8 cellular contexts compared by ENCODE assay signal in the genomic region with DNA sequence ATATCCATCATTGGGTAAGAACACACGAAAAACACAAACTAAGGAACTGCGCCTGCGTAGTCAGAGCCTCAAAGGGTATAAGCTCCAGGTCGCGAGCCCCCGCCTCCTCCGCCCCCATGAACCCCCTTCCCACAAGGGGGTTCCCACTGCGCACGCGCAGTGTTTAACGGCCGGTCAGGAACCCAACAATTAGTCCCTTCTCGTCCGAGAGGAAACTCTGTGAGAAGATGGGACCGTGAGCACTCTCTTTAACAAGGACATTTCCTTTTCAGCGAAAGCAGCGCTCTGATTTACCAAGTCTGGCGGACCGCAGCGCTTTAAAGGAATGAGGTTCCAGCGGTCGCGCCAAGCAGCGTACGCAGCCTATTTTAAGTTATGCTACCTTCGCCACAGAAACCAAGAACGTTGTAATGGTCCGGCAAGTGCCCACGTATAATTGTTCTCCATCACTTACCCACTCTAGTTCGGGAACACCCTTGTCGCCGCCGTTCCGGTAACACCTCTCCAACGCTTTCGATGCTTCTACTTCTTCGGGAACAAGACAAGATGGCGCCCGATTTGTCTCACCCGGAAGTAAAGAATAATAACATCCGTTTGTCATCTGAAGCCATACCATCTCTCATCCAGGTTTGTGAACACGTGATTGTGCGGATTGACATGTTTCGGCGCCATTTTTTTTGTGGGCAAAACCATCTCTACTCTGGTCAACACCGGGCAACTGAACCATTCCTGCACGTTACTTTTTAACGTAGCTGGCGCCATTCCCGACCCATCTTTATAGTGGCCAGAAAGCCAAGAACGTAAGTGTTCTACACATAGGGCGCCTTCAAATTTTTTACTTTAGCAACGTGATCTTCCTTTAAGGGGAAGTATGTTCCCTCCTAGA. TPM values are rescaled to one million over a fixed set of nuclear protein-coding genes. Genes with fewer than 3 reads are reported as not detected.
DNase-seq lines count a peak whose midpoint lies in the region; ATAC-seq, FAIRE-seq and TF ChIP-seq lines count a peak whose summit lies in the region.

Gene PNISR, minus strand, starts transcription at position 548 of the 886 bp plus-strand sequence. CDS start 10,649 bp downstream, outside the sequence.

- H3K27ac ChIP-seq in right atrium auricular region (peak within 1 kb of the TSS; percentile 96 to 98), psoas muscle (peak within 1 kb of the TSS; percentile 99)

- DNase-seq in NCI-H187 treated with DMSO at 0.1 percent for 48 hours (lab: John Stamatoyannopoulos, UW): peak; percentile 91
- peak; percentile 58 to 98 (median 90) for DNase-seq in anterior cingulate cortex (lab: John Stamatoyannopoulos, UW)
- DNase-seq in right atrium auricular region (ENCODE audit: low spot score): peak; percentile 97
- peak; percentile 84 to 92 for DNase-seq in psoas muscle
- DNase-seq in urothelium cell line (ENCODE audit: low spot score): peak; percentile 79

- TF ChIP-seq CTCF in right atrium auricular region (IDR thresholded peaks at IDR 0.05) (no peak), psoas muscle (IDR thresholded peaks at IDR 0.05) (no peak)

- H3K36me3 ChIP-seq in right atrium auricular region: no peaks in the 10 kb centered on the region
- H3K36me3 ChIP-seq in psoas muscle (ENCODE audit: insufficient read depth in 1 of 2, low read depth in 1 of 2): peaks cover 0 to 16% of the 10 kb centered on the region in 2 donors

- H3K4me1 ChIP-seq in right atrium auricular region (peaks cover 0 to 55% of the 10 kb centered on the region in 2 donors), psoas muscle (peaks cover 58% of the 10 kb centered on the region)

- WGBS in psoas muscle, 3 donors: 0% methylated on average over 53 of the region's 53 CpGs

- ATAC-seq in GM18499 (IDR thresholded peaks at IDR 0.05; ENCODE audit: insufficient read depth, unreplicated experiment) (peak; percentile 77), HG02943 (IDR thresholded peaks at IDR 0.05; ENCODE audit: low read depth, unreplicated experiment) (peak; percentile 91), psoas muscle (peak; percentile 93 to 95 (median 94))

- no peaks in the 10 kb centered on the region for H3K27me3 ChIP-seq in right atrium auricular region
- H3K27me3 ChIP-seq in psoas muscle (ENCODE audit: insufficient read depth in 3 of 3, low read length in 2 of 3): no peaks in the 10 kb centered on the region

- H3K4me3 ChIP-seq in right atrium auricular region (peak within 1 kb of the TSS; percentile 73 to 78), psoas muscle (peak within 1 kb of the TSS; percentile 96)

- H3K9me3 ChIP-seq in right atrium auricular region: no peaks in the 10 kb centered on the region
- no peaks in the 10 kb centered on the region for H3K9me3 ChIP-seq in psoas muscle

- intact Hi-C loops in T-helper 2 cell treated with Interferon-gamma antibody and Interleukin-4, amounts not matched to agents 100 ng/mL and 5 ng/mL, for 36 hours (cut with micrococcal nuclease): loop anchor here (1.0 to 2.0 kb wide), 7 partner anchors 31 to 1456 kb away; partner anchors contain the start of genes ASCC3, CCNC, COQ3 and FBXL4
- intact Hi-C loops in psoas muscle (cut with DNase I): loop anchor here (5.0 to 10.0 kb wide), 3 partner anchors 33 to 1040 kb away; partner anchors contain the start of genes COQ3 (in 1 of the 2), SIM1 (in 1 of the 2) and USP45 (in 1 of the 2)

- FAIRE-seq in urothelium cell line (lab: Jason Lieb, UNC): no peak

RNA-seq across cellular contexts. Expression of gene PNISR, which starts in this region (rescaled TPM):
- total RNA-seq in T-helper 2 cell treated with Interferon-gamma antibody and Interleukin-4, amounts not matched to agents 100 ng/mL and 5 ng/mL, for 36 hours: 116 and 117 TPM in 2 replicates
- total RNA-seq in right atrium auricular region (10 to 100 TPM; 25.0 to 47.8 TPM), psoas muscle (10 to 100 TPM; 32.1 to 51.1 (median 42.0) TPM)
- polyA plus RNA-seq in psoas muscle: 10 to 100 TPM; 16.2 to 29.5 (median 23.2) TPM

Comparison
In these comparisons a context has a peak if more than half of its experiments do, and no peak if none do; other contexts are left out.
1. Peak in every context shown above with its lines: DNase-seq, ATAC-seq, H3K4me3 ChIP-seq and H3K27ac ChIP-seq.